ENCODE assay signal across 26 cellular contexts in genomic region chr1:89573410-89573809, GRCh38.
"Had no signal": no experiment of that assay in that cellular context is flagged by ENCODE, and none has a peak within 500 bp of the region (broad histone marks: within the 10 kb centered on the region; RNA-seq: fewer than 3 reads in every experiment).

No MANE protein-coding gene starts in this region.

- H3K4me1 ChIP-seq: Peyer's patch, SJCRH30 had no signal

- H3K4me3 Mint-ChIP-seq: activated B cell treated with CpG ODN at 0.5 μM for 24 hours; activated CD4-positive, alpha-beta T cell treated with anti-CD3 and anti-CD28 coated beads, Interleukin-2, amount 10 ng/mL, durations not matched to agents 24 days and 14 days; activated CD8-positive, alpha-beta memory T cell treated with anti-CD3 and anti-CD28 coated beads, Interleukin-2, amount 10 ng/mL, durations not matched to agents 7 days and 5 days; activated T-cell treated with anti-CD3 and anti-CD28 coated beads, Interleukin-2, amount 50 U/mL, for 4 hours had no signal

- DNase-seq: activated B cell treated with CpG ODN at 0.5 μM for 24 hours; activated CD4-positive, alpha-beta T cell treated with anti-CD3 and anti-CD28 coated beads for 1 hour; activated CD4-positive, alpha-beta T cell treated with anti-CD3 and anti-CD28 coated beads, Interleukin-2, amount 10 ng/mL, durations not matched to agents 24 days and 14 days; activated CD4-positive, alpha-beta T cell treated with anti-CD3 and anti-CD28 coated beads, Interleukin-2, amount 50 U/mL, for 48 hours; activated CD8-positive, alpha-beta memory T cell treated with anti-CD3 and anti-CD28 coated beads, Interleukin-2, amount 10 ng/mL, durations not matched to agents 7 days and 5 days; activated gamma-delta T cell treated with Interleukin-2 at 50 U/mL for 16 hours; activated naive CD4-positive, alpha-beta T cell treated with anti-CD3 and anti-CD28 coated beads, Interleukin-2, amount 50 U/mL, for 16 hours; activated T-cell treated with anti-CD3 and anti-CD28 coated beads, Interleukin-2, amount 50 U/mL, for 4 hours; brain microvascular endothelial cell; Kasumi-1; NCI-H1105 treated with DMSO at 0.1 percent for 48 hours; NCI-H1436 treated with DMSO at 0.1 percent for 48 hours; NCI-H187; NCI-H2081; NCI-H510A treated with DMSO at 0.1 percent for 48 hours; NCI-H69; NK-92 treated with Interleukin-12 subunit alpha and Interleukin-12 subunit beta, amount 100 ng/mL, for 24 hours; Peyer's patch; Right ventricle myocardium superior; SJCRH30; SK-N-SH; T1000 had no signal

- H3K27ac ChIP-seq: brain microvascular endothelial cell, cardiac muscle cell, Peyer's patch, RWPE1, SJCRH30 had no signal

- H3K27me3 Mint-ChIP-seq: activated B cell treated with CpG ODN at 0.5 μM for 24 hours; activated CD4-positive, alpha-beta T cell treated with anti-CD3 and anti-CD28 coated beads, Interleukin-2, amount 10 ng/mL, durations not matched to agents 24 days and 14 days; activated CD8-positive, alpha-beta memory T cell treated with anti-CD3 and anti-CD28 coated beads, Interleukin-2, amount 10 ng/mL, durations not matched to agents 7 days and 5 days had no signal

- H3K9me3 Mint-ChIP-seq: activated B cell treated with CpG ODN at 0.5 μM for 24 hours; activated T-cell treated with anti-CD3 and anti-CD28 coated beads, Interleukin-2, amount 50 U/mL, for 4 hours had no signal

- H3K4me2 ChIP-seq: SK-N-SH had no signal

- ATAC-seq: activated CD8-positive, alpha-beta memory T cell treated with anti-CD3 and anti-CD28 coated beads, Interleukin-2, amount 10 ng/mL, durations not matched to agents 7 days and 5 days; activated T-cell treated with anti-CD3 and anti-CD28 coated beads, Interleukin-2, amount 50 U/mL, for 4 hours had no signal

- H3K4me3 ChIP-seq: cardiac muscle cell, Peyer's patch, SJCRH30 had no signal

- H3K36me3 ChIP-seq: brain microvascular endothelial cell, cardiac muscle cell, Peyer's patch, SJCRH30 had no signal

- H3K9me3 ChIP-seq: Peyer's patch, SJCRH30, SK-N-SH had no signal

- H3K27me3 ChIP-seq: brain microvascular endothelial cell, cardiac muscle cell, Peyer's patch, SJCRH30 had no signal

- FAIRE-seq: TTC549 had no signal

- H3K9ac ChIP-seq: SK-N-SH had no signal

- H3K27ac Mint-ChIP-seq: activated B cell treated with CpG ODN at 0.5 μM for 24 hours; activated CD4-positive, alpha-beta T cell treated with anti-CD3 and anti-CD28 coated beads, Interleukin-2, amount 10 ng/mL, durations not matched to agents 24 days and 14 days; activated CD8-positive, alpha-beta memory T cell treated with anti-CD3 and anti-CD28 coated beads, Interleukin-2, amount 10 ng/mL, durations not matched to agents 7 days and 5 days; activated T-helper 2 cell treated with anti-CD3 and anti-CD28 coated beads, Interferon-gamma antibody, Interleukin-2, Interleukin-4, amounts not matched to agents 10 μg/mL and 5 μg/mL and 100 μg/mL, durations not matched to agents 14 hours and 24 hours and 36 hours had no signal
